In the genomic region with DNA sequence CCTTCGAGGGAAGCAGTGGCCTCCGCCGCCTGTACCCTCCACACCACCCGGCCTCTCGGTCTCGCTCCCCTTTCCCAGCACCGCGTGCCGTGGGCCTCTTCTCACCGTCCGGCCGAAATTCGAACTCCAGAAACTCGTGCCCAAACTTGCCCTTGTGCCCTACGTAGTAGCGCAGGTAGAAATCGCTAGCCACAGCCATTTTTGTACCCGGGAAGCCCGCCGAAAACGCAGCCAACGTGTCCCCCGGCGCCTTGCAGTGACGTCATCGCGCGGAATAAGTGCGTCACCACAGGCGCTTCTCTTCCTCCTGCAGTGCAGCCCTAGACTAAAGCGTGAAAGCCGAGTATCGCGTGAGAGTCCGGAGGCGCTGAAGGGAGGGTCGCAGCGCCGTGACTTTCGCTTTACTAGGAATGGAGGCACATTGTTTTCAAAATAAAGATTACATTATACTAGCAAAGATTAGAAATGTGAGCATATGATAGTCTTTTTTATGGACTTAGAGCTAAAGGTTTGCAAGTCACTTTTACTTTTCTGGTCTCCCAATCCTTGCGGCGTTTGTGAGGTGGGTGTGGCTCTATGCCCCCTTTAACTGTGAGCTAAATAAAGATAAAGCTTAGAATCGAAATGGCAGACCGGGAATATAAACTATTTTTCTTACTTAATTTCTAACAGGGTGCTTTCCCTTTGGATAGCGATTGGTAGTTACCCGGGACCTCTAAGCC, we compare ENCODE assay signal across 1 cellular context.
TF ChIP-seq lines count a peak whose summit lies in the region.

MAGOHB (minus strand) TSS at position 276 of the 722 bp plus-strand sequence; CDS start at position 199, 77 bp downstream.

TF ChIP-seq in HepG2, 621 proteins besides CTCF, POLR2A, EP300 and RAD21 (continued from another document and continues in another):
- TF ChIP-seq, protein P1, sequence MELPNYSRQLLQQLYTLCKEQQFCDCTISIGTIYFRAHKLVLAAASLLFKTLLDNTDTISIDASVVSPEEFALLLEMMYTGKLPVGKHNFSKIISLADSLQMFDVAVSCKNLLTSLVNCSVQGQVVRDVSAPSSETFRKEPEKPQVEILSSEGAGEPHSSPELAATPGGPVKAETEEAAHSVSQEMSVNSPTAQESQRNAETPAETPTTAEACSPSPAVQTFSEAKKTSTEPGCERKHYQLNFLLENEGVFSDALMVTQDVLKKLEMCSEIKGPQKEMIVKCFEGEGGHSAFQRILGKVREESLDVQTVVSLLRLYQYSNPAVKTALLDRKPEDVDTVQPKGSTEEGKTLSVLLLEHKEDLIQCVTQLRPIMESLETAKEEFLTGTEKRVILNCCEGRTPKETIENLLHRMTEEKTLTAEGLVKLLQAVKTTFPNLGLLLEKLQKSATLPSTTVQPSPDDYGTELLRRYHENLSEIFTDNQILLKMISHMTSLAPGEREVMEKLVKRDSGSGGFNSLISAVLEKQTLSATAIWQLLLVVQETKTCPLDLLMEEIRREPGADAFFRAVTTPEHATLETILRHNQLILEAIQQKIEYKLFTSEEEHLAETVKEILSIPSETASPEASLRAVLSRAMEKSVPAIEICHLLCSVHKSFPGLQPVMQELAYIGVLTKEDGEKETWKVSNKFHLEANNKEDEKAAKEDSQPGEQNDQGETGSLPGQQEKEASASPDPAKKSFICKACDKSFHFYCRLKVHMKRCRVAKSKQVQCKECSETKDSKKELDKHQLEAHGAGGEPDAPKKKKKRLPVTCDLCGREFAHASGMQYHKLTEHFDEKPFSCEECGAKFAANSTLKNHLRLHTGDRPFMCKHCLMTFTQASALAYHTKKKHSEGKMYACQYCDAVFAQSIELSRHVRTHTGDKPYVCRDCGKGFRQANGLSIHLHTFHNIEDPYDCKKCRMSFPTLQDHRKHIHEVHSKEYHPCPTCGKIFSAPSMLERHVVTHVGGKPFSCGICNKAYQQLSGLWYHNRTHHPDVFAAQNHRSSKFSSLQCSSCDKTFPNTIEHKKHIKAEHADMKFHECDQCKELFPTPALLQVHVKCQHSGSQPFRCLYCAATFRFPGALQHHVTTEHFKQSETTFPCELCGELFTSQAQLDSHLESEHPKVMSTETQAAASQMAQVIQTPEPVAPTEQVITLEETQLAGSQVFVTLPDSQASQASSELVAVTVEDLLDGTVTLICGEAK (IDR thresholded peaks at IDR 0.05): no peak
- TF ChIP-seq, protein P1 (CRISPR knock-in tag; IDR thresholded peaks at IDR 0.05): peak; percentile 67
- no peak for TF ChIP-seq SNRNP70 (IDR thresholded peaks at IDR 0.05; ENCODE audit: low read depth, low read length)
- TF ChIP-seq, protein P2, sequence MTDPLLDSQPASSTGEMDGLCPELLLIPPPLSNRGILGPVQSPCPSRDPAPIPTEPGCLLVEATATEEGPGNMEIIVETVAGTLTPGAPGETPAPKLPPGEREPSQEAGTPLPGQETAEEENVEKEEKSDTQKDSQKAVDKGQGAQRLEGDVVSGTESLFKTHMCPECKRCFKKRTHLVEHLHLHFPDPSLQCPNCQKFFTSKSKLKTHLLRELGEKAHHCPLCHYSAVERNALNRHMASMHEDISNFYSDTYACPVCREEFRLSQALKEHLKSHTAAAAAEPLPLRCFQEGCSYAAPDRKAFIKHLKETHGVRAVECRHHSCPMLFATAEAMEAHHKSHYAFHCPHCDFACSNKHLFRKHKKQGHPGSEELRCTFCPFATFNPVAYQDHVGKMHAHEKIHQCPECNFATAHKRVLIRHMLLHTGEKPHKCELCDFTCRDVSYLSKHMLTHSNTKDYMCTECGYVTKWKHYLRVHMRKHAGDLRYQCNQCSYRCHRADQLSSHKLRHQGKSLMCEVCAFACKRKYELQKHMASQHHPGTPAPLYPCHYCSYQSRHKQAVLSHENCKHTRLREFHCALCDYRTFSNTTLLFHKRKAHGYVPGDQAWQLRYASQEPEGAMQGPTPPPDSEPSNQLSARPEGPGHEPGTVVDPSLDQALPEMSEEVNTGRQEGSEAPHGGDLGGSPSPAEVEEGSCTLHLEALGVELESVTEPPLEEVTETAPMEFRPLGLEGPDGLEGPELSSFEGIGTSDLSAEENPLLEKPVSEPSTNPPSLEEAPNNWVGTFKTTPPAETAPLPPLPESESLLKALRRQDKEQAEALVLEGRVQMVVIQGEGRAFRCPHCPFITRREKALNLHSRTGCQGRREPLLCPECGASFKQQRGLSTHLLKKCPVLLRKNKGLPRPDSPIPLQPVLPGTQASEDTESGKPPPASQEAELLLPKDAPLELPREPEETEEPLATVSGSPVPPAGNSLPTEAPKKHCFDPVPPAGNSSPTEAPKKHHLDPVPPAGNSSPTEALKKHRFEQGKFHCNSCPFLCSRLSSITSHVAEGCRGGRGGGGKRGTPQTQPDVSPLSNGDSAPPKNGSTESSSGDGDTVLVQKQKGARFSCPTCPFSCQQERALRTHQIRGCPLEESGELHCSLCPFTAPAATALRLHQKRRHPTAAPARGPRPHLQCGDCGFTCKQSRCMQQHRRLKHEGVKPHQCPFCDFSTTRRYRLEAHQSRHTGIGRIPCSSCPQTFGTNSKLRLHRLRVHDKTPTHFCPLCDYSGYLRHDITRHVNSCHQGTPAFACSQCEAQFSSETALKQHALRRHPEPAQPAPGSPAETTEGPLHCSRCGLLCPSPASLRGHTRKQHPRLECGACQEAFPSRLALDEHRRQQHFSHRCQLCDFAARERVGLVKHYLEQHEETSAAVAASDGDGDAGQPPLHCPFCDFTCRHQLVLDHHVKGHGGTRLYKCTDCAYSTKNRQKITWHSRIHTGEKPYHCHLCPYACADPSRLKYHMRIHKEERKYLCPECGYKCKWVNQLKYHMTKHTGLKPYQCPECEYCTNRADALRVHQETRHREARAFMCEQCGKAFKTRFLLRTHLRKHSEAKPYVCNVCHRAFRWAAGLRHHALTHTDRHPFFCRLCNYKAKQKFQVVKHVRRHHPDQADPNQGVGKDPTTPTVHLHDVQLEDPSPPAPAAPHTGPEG (CRISPR knock-in tag; IDR thresholded peaks at IDR 0.05): 0 out of 2 replicates have a peak, but pooled peaks have one; percentile 42
- TF ChIP-seq ZNF124 (CRISPR knock-in tag; IDR thresholded peaks at IDR 0.05): peak; percentile 26; the same call in 1 of the 2 replicates
- peak; percentile 84 for TF ChIP-seq ZC3H13 (CRISPR knock-in tag; IDR thresholded peaks at IDR 0.05)
- peak; percentile 100 for TF ChIP-seq CREM (IDR thresholded peaks at IDR 0.05)
- TF ChIP-seq CREM (CRISPR knock-in tag; IDR thresholded peaks at IDR 0.05): peak; percentile 98
- TF ChIP-seq ZNF30 (CRISPR knock-in tag; IDR thresholded peaks at IDR 0.05): no peak
- TF ChIP-seq REST (IDR thresholded peaks at IDR 0.05; ENCODE audit: borderline replicate concordance in 1 of 2, low read depth in 1 of 2, low read length in 2 of 2): peak in 1 of 2 experiments; percentile 40; a peak in 1 of 4 replicates
- TF ChIP-seq, protein P3, sequence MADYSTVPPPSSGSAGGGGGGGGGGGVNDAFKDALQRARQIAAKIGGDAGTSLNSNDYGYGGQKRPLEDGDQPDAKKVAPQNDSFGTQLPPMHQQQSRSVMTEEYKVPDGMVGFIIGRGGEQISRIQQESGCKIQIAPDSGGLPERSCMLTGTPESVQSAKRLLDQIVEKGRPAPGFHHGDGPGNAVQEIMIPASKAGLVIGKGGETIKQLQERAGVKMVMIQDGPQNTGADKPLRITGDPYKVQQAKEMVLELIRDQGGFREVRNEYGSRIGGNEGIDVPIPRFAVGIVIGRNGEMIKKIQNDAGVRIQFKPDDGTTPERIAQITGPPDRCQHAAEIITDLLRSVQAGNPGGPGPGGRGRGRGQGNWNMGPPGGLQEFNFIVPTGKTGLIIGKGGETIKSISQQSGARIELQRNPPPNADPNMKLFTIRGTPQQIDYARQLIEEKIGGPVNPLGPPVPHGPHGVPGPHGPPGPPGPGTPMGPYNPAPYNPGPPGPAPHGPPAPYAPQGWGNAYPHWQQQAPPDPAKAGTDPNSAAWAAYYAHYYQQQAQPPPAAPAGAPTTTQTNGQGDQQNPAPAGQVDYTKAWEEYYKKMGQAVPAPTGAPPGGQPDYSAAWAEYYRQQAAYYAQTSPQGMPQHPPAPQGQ (CRISPR knock-in tag; IDR thresholded peaks at IDR 0.05; ENCODE audit: borderline replicate concordance): 0 out of 2 replicates have a peak, but pooled peaks have one; percentile 70
- peak; percentile 84 for TF ChIP-seq IKZF5 (CRISPR knock-in tag; IDR thresholded peaks at IDR 0.05)
- TF ChIP-seq ZMAT5 (CRISPR knock-in tag; IDR thresholded peaks at IDR 0.05; ENCODE audit: borderline replicate concordance, low read depth): no peak
- TF ChIP-seq, protein P4, sequence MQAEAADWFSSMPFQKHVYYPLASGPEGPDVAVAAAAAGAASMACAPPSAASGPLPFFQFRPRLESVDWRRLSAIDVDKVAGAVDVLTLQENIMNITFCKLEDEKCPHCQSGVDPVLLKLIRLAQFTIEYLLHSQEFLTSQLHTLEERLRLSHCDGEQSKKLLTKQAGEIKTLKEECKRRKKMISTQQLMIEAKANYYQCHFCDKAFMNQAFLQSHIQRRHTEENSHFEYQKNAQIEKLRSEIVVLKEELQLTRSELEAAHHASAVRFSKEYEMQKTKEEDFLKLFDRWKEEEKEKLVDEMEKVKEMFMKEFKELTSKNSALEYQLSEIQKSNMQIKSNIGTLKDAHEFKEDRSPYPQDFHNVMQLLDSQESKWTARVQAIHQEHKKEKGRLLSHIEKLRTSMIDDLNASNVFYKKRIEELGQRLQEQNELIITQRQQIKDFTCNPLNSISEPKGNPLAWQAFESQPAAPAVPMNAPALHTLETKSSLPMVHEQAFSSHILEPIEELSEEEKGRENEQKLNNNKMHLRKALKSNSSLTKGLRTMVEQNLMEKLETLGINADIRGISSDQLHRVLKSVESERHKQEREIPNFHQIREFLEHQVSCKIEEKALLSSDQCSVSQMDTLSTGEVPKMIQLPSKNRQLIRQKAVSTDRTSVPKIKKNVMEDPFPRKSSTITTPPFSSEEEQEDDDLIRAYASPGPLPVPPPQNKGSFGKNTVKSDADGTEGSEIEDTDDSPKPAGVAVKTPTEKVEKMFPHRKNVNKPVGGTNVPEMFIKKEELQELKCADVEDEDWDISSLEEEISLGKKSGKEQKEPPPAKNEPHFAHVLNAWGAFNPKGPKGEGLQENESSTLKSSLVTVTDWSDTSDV (CRISPR knock-in tag; IDR thresholded peaks at IDR 0.05): no peak
- TF ChIP-seq ZNF225 (CRISPR knock-in tag; IDR thresholded peaks at IDR 0.05): peak; percentile 79; the same call in 1 of the 2 replicates
- TF ChIP-seq SP140L (CRISPR knock-in tag; IDR thresholded peaks at IDR 0.05; ENCODE audit: borderline replicate concordance): peak; percentile 59; the same call in 1 of the 2 replicates
- no peak for TF ChIP-seq ZBTB42 (CRISPR knock-in tag; IDR thresholded peaks at IDR 0.05)
